In the genomic region with DNA sequence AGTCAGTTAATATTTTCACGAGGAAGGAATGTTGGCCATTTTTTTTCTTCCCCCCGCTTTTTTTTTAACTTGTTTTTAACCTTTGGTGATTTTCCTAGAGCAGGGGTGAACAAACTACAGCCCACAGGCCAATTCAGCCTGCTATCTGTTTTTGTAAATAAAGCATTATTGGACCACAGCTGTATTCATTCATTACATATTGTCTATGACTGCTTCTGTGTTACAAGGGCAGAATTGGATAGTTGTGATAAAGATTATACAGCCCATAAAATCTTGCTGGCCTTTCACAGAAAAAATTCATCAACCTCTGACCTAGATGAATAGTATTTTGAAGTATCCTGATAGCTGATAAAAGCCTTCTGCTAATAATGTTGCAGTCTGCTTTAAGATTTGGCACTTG, we compare ENCODE assay signal across 22 cellular contexts.
A peak's percentile ranks its signal among the peaks of the same experiment; 100 is the strongest.
DNase-seq lines count a peak whose midpoint lies in the region; ATAC-seq and TF ChIP-seq lines count a peak whose summit lies in the region.
"Had no signal": no experiment of that assay in that cellular context is flagged by ENCODE, and none has a peak within 500 bp of the region (broad histone marks: within the 10 kb centered on the region; RNA-seq: fewer than 3 reads in every experiment).

No MANE protein-coding gene starts in this region.

- H3K9me3 ChIP-seq in left ventricle myocardium inferior (replicated peaks), result no peaks in the 10 kb centered on the region
- H3K9me3 ChIP-seq: thoracic aorta had no signal

- peak overlapping the region; percentile 76 for H3K27ac Mint-ChIP-seq in osteocyte (ENCODE audit: unreplicated experiment)
- H3K27ac Mint-ChIP-seq: CD14-positive monocyte had no signal

- no peaks in the 10 kb centered on the region for H3K27me3 ChIP-seq in left ventricle myocardium inferior (ENCODE audit: low read depth)

- no peak overlapping the region for H3K4me3 ChIP-seq in left ventricle myocardium inferior
- H3K4me3 ChIP-seq: thoracic aorta had no signal

- no peak for DNase-seq in left ventricle myocardium inferior
- DNase-seq in Right ventricle myocardium inferior (ENCODE audit: missing footprints), result no peak
- no peak for DNase-seq in epithelial cell of prostate (ENCODE audit: low read depth, low spot score)
- no peak for DNase-seq in osteocyte (ENCODE audit: extremely low spot score, unreplicated experiment)
- no peak for DNase-seq in kidney glomerular epithelial cell (lab: John Stamatoyannopoulos, UW)
- DNase-seq in COLO829 (ENCODE audit: low spot score), result no peak
- DNase-seq: activated CD4-positive, alpha-beta T cell treated with anti-CD3 and anti-CD28 coated beads for 1 hour; activated gamma-delta T cell; amygdala; glutamatergic neuron; Karpas-422; midbrain; NCI-H1105 treated with DMSO at 0.1 percent for 48 hours; NCI-H2227 treated with DMSO at 0.1 percent for 48 hours; Right ventricle myocardium superior; stimulated activated CD4-positive, alpha-beta T cell treated with anti-CD3 and anti-CD28 coated beads, Interleukin-4, amount 100 ng/mL, for 24 hours; stimulated activated CD8-positive, alpha-beta memory T cell treated with anti-CD3 and anti-CD28 coated beads, Interleukin-4, amount 100 ng/mL, for 48 hours had no signal

- ATAC-seq in Right ventricle myocardium inferior (no peak), GM19452 (IDR thresholded peaks at IDR 0.05; ENCODE audit: unreplicated experiment) (no peak), GM21737 (IDR thresholded peaks at IDR 0.05; ENCODE audit: unreplicated experiment) (no peak)
- ATAC-seq: sciatic nerve had no signal

- H3K27ac ChIP-seq in left ventricle myocardium inferior (replicated peaks) (peak overlapping the region; percentile 59), epithelial cell of prostate (peak overlapping the region; percentile 83)
- H3K27ac ChIP-seq: thoracic aorta had no signal

- intact Hi-C loops in left ventricle myocardium inferior (cut with micrococcal nuclease), result loop anchor here (10.0 kb wide), 1 partner anchor 60 kb away; a partner anchor contains a TSS
- intact Hi-C loops in Right ventricle myocardium inferior (cut with DNase I), result loop anchor here (5.0 kb wide), 1 partner anchor 63 kb away; a partner anchor contains a TSS

- peaks cover 21% of the 10 kb centered on the region for H3K36me3 ChIP-seq in left ventricle myocardium inferior

- H3K36me3 Mint-ChIP-seq in osteocyte (ENCODE audit: unreplicated experiment), result peaks cover 30% of the 10 kb centered on the region

- H3K4me1 ChIP-seq in left ventricle myocardium inferior, result peaks cover 42% of the 10 kb centered on the region

- H3K27me3 Mint-ChIP-seq in osteocyte (ENCODE audit: unreplicated experiment), result no peaks in the 10 kb centered on the region

- H3K4me3 Mint-ChIP-seq in osteocyte (ENCODE audit: unreplicated experiment), result no peak overlapping the region
- H3K4me3 Mint-ChIP-seq: CD14-positive monocyte had no signal

- no peaks in the 10 kb centered on the region for H3K9me3 Mint-ChIP-seq in osteocyte (ENCODE audit: unreplicated experiment)

- peaks cover 40% of the 10 kb centered on the region for H3K4me1 Mint-ChIP-seq in osteocyte (ENCODE audit: unreplicated experiment)

- no peak for TF ChIP-seq CTCF in left ventricle myocardium inferior (IDR thresholded peaks at IDR 0.05; ENCODE audit: borderline replicate concordance)
- TF ChIP-seq CTCF in osteocyte (IDR thresholded peaks at IDR 0.05), result no peak
